Comparison of ENCODE assay signal across 9 cellular contexts in genomic region chr6:93721386-93722048, GRCh38.
A peak's percentile ranks its signal among the peaks of the same experiment; 100 is the strongest.
DNase-seq lines count a peak whose midpoint lies in the region; ATAC-seq and TF ChIP-seq lines count a peak whose summit lies in the region.
"Had no signal": no experiment of that assay in that cellular context is flagged by ENCODE, and none has a peak within 500 bp of the region (broad histone marks: within the 10 kb centered on the region; RNA-seq: fewer than 3 reads in every experiment).

No MANE protein-coding gene starts in this region.

- ATAC-seq in GM21390 (IDR thresholded peaks at IDR 0.05; ENCODE audit: unreplicated experiment) (no peak), GM21529 (IDR thresholded peaks at IDR 0.05; ENCODE audit: unreplicated experiment) (no peak)

- no peaks in the 10 kb centered on the region for H3K79me2 ChIP-seq in OCI-LY7 (ENCODE audit: insufficient read depth, low read depth, low read length)

- H3K9me3 Mint-ChIP-seq in glutamatergic neuron (ENCODE audit: unreplicated experiment) (no peaks in the 10 kb centered on the region), HFFc6 (peaks cover 47% of the 10 kb centered on the region)
- H3K9me3 Mint-ChIP-seq: activated naive CD8-positive, alpha-beta T cell treated with anti-CD3 and anti-CD28 coated beads, Interleukin-2, amount 10 ng/mL, durations not matched to agents 7 days and 5 days had no signal

- no TSS peak for BruUV-seq in OCI-LY7 (replicated peaks; lab: Mats Ljungman, UMichigan)

- TF ChIP-seq CTCF in 22Rv1 (IDR thresholded peaks at IDR 0.05) (peak; percentile 69), OCI-LY7 (conservative IDR thresholded peaks at IDR 0.05; ENCODE audit: low read length) (0 out of 2 replicates have a peak, but pooled peaks have one; percentile 29), glutamatergic neuron (IDR thresholded peaks at IDR 0.05; ENCODE audit: partially characterized antibody, unreplicated experiment) (peak; percentile 40), HFFc6 (IDR thresholded peaks at IDR 0.05) (no peak)

- H3K36me3 ChIP-seq in OCI-LY7 (ENCODE audit: insufficient read depth, low read length): no peaks in the 10 kb centered on the region

- H3K9me2 ChIP-seq in OCI-LY7 (ENCODE audit: insufficient read depth, low read length): no peaks in the 10 kb centered on the region

- CTCF ChIA-PET in HEK293T (lab: Yijun Ruan, JAX) (interaction anchor here (0.6 kb wide), 1 partner anchor 504 kb away, joined by 3 read pairs; no protein-coding TSS in a partner anchor), OCI-LY7 (lab: Charles Lee; ENCODE audit: unreplicated experiment) (no interaction called here)

- POLR2A ChIA-PET in HEK293T (lab: Yijun Ruan, JAX) (interaction anchor here (0.7 kb wide), 1 partner anchor 548 kb away, joined by 3 read pairs; no protein-coding TSS in a partner anchor), OCI-LY7 (lab: Charles Lee) (interaction anchor here (0.6 kb wide), 1 partner anchor 644 kb away, joined by 3 read pairs; no protein-coding TSS in a partner anchor)

- H3K27me3 Mint-ChIP-seq in glutamatergic neuron (ENCODE audit: unreplicated experiment) (no peaks in the 10 kb centered on the region), HFFc6 (ENCODE audit: insufficient read depth) (no peaks in the 10 kb centered on the region)
- H3K27me3 Mint-ChIP-seq: activated naive CD8-positive, alpha-beta T cell treated with anti-CD3 and anti-CD28 coated beads, Interleukin-2, amount 10 ng/mL, durations not matched to agents 7 days and 5 days had no signal

- no peaks in the 10 kb centered on the region for H4K20me1 ChIP-seq in OCI-LY7 (ENCODE audit: insufficient read depth, low read length)

- H3K36me3 Mint-ChIP-seq in glutamatergic neuron (ENCODE audit: unreplicated experiment): peaks cover 4% of the 10 kb centered on the region
- no peaks in the 10 kb centered on the region for H3K36me3 Mint-ChIP-seq in HFFc6 (ENCODE audit: low read depth)
- H3K36me3 Mint-ChIP-seq: activated naive CD8-positive, alpha-beta T cell treated with anti-CD3 and anti-CD28 coated beads, Interleukin-2, amount 10 ng/mL, durations not matched to agents 7 days and 5 days had no signal

- no peaks in the 10 kb centered on the region for H3K4me1 ChIP-seq in OCI-LY7 (ENCODE audit: insufficient read depth, low read length, poor library complexity, severe bottlenecking)

- H3K4me3 Mint-ChIP-seq in glutamatergic neuron (ENCODE audit: unreplicated experiment): no peak overlapping the region
- no peak overlapping the region for H3K4me3 Mint-ChIP-seq in HFFc6
- H3K4me3 Mint-ChIP-seq: activated naive CD8-positive, alpha-beta T cell treated with anti-CD3 and anti-CD28 coated beads, Interleukin-2, amount 10 ng/mL, durations not matched to agents 7 days and 5 days had no signal

- no peaks in the 10 kb centered on the region for H3K4me1 Mint-ChIP-seq in glutamatergic neuron (ENCODE audit: low read depth, unreplicated experiment)
- H3K4me1 Mint-ChIP-seq in HFFc6 (ENCODE audit: low read depth): no peaks in the 10 kb centered on the region
- H3K4me1 Mint-ChIP-seq: activated naive CD8-positive, alpha-beta T cell treated with anti-CD3 and anti-CD28 coated beads, Interleukin-2, amount 10 ng/mL, durations not matched to agents 7 days and 5 days had no signal

- intact Hi-C loops in OCI-LY7 (cut with micrococcal nuclease; ENCODE audit: unreplicated experiment): loop anchor here (2.0 kb wide), 1 partner anchor 19 kb away; no protein-coding TSS in a partner anchor

- no peak overlapping the region for H2AFZ ChIP-seq in OCI-LY7 (ENCODE audit: low read length)

- H3K27ac ChIP-seq in 22Rv1 (no peak overlapping the region), OCI-LY7 (ENCODE audit: low read depth, low read length, poor library complexity, severe bottlenecking) (no peak overlapping the region)

- H3K4me3 ChIP-seq in OCI-LY7 (ENCODE audit: low read depth, low read length, poor library complexity, severe bottlenecking): no peak overlapping the region

- no peak overlapping the region for H3K4me2 ChIP-seq in OCI-LY7 (ENCODE audit: low read length)

- DNase-seq in HEK293T (ENCODE audit: extremely low spot score) (peak; percentile 39), OCI-LY7 (ENCODE audit: low spot score) (peak; percentile 0), glutamatergic neuron (peak; percentile 19), GM19240 (ENCODE audit: insufficient read length, low spot score) (no peak), HFFc6 (no peak)
- DNase-seq: activated naive CD8-positive, alpha-beta T cell treated with anti-CD3 and anti-CD28 coated beads, Interleukin-2, amount 10 ng/mL, durations not matched to agents 7 days and 5 days had no signal

- H3K27ac Mint-ChIP-seq in glutamatergic neuron (ENCODE audit: unreplicated experiment): no peak overlapping the region
- no peak overlapping the region for H3K27ac Mint-ChIP-seq in HFFc6
- H3K27ac Mint-ChIP-seq: activated naive CD8-positive, alpha-beta T cell treated with anti-CD3 and anti-CD28 coated beads, Interleukin-2, amount 10 ng/mL, durations not matched to agents 7 days and 5 days had no signal

- no peaks in the 10 kb centered on the region for H3K9me3 ChIP-seq in OCI-LY7 (ENCODE audit: low read length)

TF ChIP-seq in HEK293T, 16 proteins besides CTCF, POLR2A, EP300 and RAD21:
- TF ChIP-seq ZNF384 (IDR thresholded peaks at IDR 0.05) (no peak), FOXA1 (IDR thresholded peaks at IDR 0.05) (no peak), ARNT (IDR thresholded peaks at IDR 0.05) (no peak), ELF4 (IDR thresholded peaks at IDR 0.05) (no peak), SUZ12 (IDR thresholded peaks at IDR 0.05) (no peak), TARDBP (IDR thresholded peaks at IDR 0.05) (no peak), FOXK2 (IDR thresholded peaks at IDR 0.05) (no peak), L3MBTL2 (conservative IDR thresholded peaks at IDR 0.05) (no peak), BHLHE40 (IDR thresholded peaks at IDR 0.05; ENCODE audit: borderline replicate concordance) (no peak), CTBP1 (IDR thresholded peaks at IDR 0.05; ENCODE audit: borderline replicate concordance) (no peak), HDGF (IDR thresholded peaks at IDR 0.05; ENCODE audit: borderline replicate concordance) (no peak), NFRKB (IDR thresholded peaks at IDR 0.05) (no peak), SP1 (IDR thresholded peaks at IDR 0.05) (no peak), LEF1 (IDR thresholded peaks at IDR 0.05; ENCODE audit: borderline replicate concordance) (no peak), FOXM1 (IDR thresholded peaks at IDR 0.05; ENCODE audit: borderline replicate concordance) (no peak)
- TF ChIP-seq, protein P1, sequence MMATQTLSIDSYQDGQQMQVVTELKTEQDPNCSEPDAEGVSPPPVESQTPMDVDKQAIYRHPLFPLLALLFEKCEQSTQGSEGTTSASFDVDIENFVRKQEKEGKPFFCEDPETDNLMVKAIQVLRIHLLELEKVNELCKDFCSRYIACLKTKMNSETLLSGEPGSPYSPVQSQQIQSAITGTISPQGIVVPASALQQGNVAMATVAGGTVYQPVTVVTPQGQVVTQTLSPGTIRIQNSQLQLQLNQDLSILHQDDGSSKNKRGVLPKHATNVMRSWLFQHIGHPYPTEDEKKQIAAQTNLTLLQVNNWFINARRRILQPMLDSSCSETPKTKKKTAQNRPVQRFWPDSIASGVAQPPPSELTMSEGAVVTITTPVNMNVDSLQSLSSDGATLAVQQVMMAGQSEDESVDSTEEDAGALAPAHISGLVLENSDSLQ (IDR thresholded peaks at IDR 0.05): no peak

Comparison
In these comparisons a context has a peak if more than half of its experiments do, and no peak if none do; other contexts are left out.
1. DNase-seq: peak in HEK293T (single experiment), OCI-LY7 (single experiment) and glutamatergic neuron (single experiment); none in GM19240 (single experiment) and HFFc6 (single experiment).